ENCODE assay signal across 8 cellular contexts in the genomic region with DNA sequence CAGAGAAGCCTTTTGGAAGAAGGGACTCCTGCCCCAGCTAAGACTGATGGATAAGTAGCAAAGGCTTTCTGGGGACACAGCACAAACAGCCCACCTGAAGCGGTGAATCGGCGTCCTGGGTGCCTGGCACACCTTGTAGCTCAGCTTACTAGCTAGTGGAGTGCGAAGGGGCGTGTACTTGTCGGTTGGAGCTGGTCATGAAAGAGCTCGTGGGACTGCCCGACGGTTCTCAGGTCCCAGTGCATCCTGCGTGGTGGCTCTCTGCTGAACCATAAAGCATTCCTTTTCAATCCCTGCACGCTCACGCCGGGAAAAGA. TPM values are rescaled to one million over a fixed set of nuclear protein-coding genes. Genes with fewer than 3 reads are reported as not detected.
A peak's percentile ranks its signal among the peaks of the same experiment; 100 is the strongest.
DNase-seq lines count a peak whose midpoint lies in the region; ATAC-seq and TF ChIP-seq lines count a peak whose summit lies in the region.

No MANE protein-coding gene starts in this region.

- TF ChIP-seq POLR2A in erythroblast (IDR thresholded peaks at IDR 0.05; ENCODE audit: low read length) = no peak

- intact Hi-C loops in Caco-2 (cut with micrococcal nuclease; ENCODE audit: unreplicated experiment) = loop anchor here (1.0 to 2.0 kb wide), 4 partner anchors 11 to 54 kb away; partner anchors contain the start of gene DGAT2
- intact Hi-C loops in activated T-helper 1 cell treated with anti-CD3 and anti-CD28 coated beads, Interleukin-12 subunit alpha, Interleukin-12 subunit beta, Interleukin-2, Interleukin-4 antibody, amounts not matched to agents 30 ng/mL and 10 ng/mL and 1 ng/mL, durations not matched to agents 14 hours and 24 hours and 36 hours (cut with micrococcal nuclease) = loop anchor here (1.0 to 2.0 kb wide), 4 partner anchors 11 to 566 kb away; partner anchors contain the start of genes DGAT2, GVQW3 and THAP12

- H3K27me3 ChIP-seq in Caco-2 (replicated peaks; ENCODE audit: control insufficient read depth, insufficient read depth, low read length) = no peaks in the 10 kb centered on the region
- H3K27me3 ChIP-seq in iPS-20b (ENCODE audit: insufficient read depth, low read length) = peaks cover 7% of the 10 kb centered on the region
- H3K27me3 ChIP-seq in stomach smooth muscle (ENCODE audit: control insufficient read depth in 1 of 2, insufficient read depth in 2 of 2, low read length in 2 of 2) = no peaks in the 10 kb centered on the region

- H3K27ac ChIP-seq in iPS-20b (ENCODE audit: low read length) (no peak overlapping the region), stomach smooth muscle (ENCODE audit: low read length) (peak overlapping the region; percentile 78)

- no peak for TF ChIP-seq CTCF in Caco-2 (IDR thresholded peaks at IDR 0.05; ENCODE audit: insufficient read depth in 1 of 2, low read depth in 1 of 2, low read length in 1 of 2, severe bottlenecking in 1 of 2, unreplicated experiment in 1 of 2)

- H3K9me3 ChIP-seq in Caco-2 (no peaks in the 10 kb centered on the region), iPS-20b (ENCODE audit: insufficient read depth, low read depth, low read length) (no peaks in the 10 kb centered on the region), stomach smooth muscle (ENCODE audit: control insufficient read depth in 2 of 2, low read length in 2 of 2) (no peaks in the 10 kb centered on the region)

- peak; percentile 17 for ATAC-seq in GM19397 (IDR thresholded peaks at IDR 0.05; ENCODE audit: unreplicated experiment)
- ATAC-seq in HG03442 (IDR thresholded peaks at IDR 0.05; ENCODE audit: unreplicated experiment) = peak; percentile 13

- H3K4me3 ChIP-seq in Caco-2 (ENCODE audit: low read depth, low read length) = peak overlapping the region; percentile 69
- peak overlapping the region; percentile 95 for H3K4me3 ChIP-seq in iPS-20b (ENCODE audit: low read length)
- peak overlapping the region; percentile 84 to 95 for H3K4me3 ChIP-seq in stomach smooth muscle (ENCODE audit: low read length in 2 of 2)

- no peaks in the 10 kb centered on the region for H3K36me3 Mint-ChIP-seq in Caco-2 (ENCODE audit: insufficient read depth, unreplicated experiment)
- H3K36me3 Mint-ChIP-seq in activated T-helper 1 cell treated with anti-CD3 and anti-CD28 coated beads, Interleukin-12 subunit alpha, Interleukin-12 subunit beta, Interleukin-2, Interleukin-4 antibody, amounts not matched to agents 30 ng/mL and 10 ng/mL and 1 ng/mL, durations not matched to agents 14 hours and 24 hours and 36 hours (ENCODE audit: low read depth) = no peaks in the 10 kb centered on the region

- no peak for DNase-seq in Caco-2
- DNase-seq in activated T-helper 1 cell treated with anti-CD3 and anti-CD28 coated beads, Interleukin-12 subunit alpha, Interleukin-12 subunit beta, Interleukin-2, Interleukin-4 antibody, amounts not matched to agents 30 ng/mL and 10 ng/mL and 1 ng/mL, durations not matched to agents 14 hours and 24 hours and 36 hours (ENCODE audit: low spot score) = no peak
- no peak for DNase-seq in pons (ENCODE audit: low spot score)
- DNase-seq in erythroblast (lab: John Stamatoyannopoulos, UW) = no peak

- CTCF ChIA-PET in Caco-2 (lab: Charles Lee) = interaction anchor here (0.6 to 2.7 kb wide), 4 partner anchors 11 to 394 kb away, joined by 3 to 13 read pairs (median 5); no protein-coding TSS in a partner anchor

- no peaks in the 10 kb centered on the region for H3K27me3 Mint-ChIP-seq in Caco-2 (ENCODE audit: insufficient read depth, unreplicated experiment)
- H3K27me3 Mint-ChIP-seq in activated T-helper 1 cell treated with anti-CD3 and anti-CD28 coated beads, Interleukin-12 subunit alpha, Interleukin-12 subunit beta, Interleukin-2, Interleukin-4 antibody, amounts not matched to agents 30 ng/mL and 10 ng/mL and 1 ng/mL, durations not matched to agents 14 hours and 24 hours and 36 hours (ENCODE audit: insufficient read depth) = peaks cover 4% of the 10 kb centered on the region

- H3K4me3 Mint-ChIP-seq in Caco-2 (ENCODE audit: unreplicated experiment) = no peak overlapping the region
- peak overlapping the region; percentile 97 for H3K4me3 Mint-ChIP-seq in activated T-helper 1 cell treated with anti-CD3 and anti-CD28 coated beads, Interleukin-12 subunit alpha, Interleukin-12 subunit beta, Interleukin-2, Interleukin-4 antibody, amounts not matched to agents 30 ng/mL and 10 ng/mL and 1 ng/mL, durations not matched to agents 14 hours and 24 hours and 36 hours

- H3K4me1 ChIP-seq in Caco-2 (peaks cover 10% of the 10 kb centered on the region), iPS-20b (ENCODE audit: insufficient read depth, low read length) (peaks cover 19% of the 10 kb centered on the region), stomach smooth muscle (ENCODE audit: control insufficient read depth, insufficient read depth, low read length) (peaks cover 15% of the 10 kb centered on the region)

- BruUV-seq in Caco-2 (replicated peaks; lab: Mats Ljungman, UMichigan) = no TSS peak

- H3K9me3 Mint-ChIP-seq in Caco-2 (ENCODE audit: unreplicated experiment) = no peaks in the 10 kb centered on the region
- no peaks in the 10 kb centered on the region for H3K9me3 Mint-ChIP-seq in activated T-helper 1 cell treated with anti-CD3 and anti-CD28 coated beads, Interleukin-12 subunit alpha, Interleukin-12 subunit beta, Interleukin-2, Interleukin-4 antibody, amounts not matched to agents 30 ng/mL and 10 ng/mL and 1 ng/mL, durations not matched to agents 14 hours and 24 hours and 36 hours

- POLR2A ChIA-PET in Caco-2 (lab: Charles Lee) = interaction anchor here (0.6 to 2.0 kb wide), 3 partner anchors 17 to 489 kb away, joined by 3 to 13 read pairs (median 3); no protein-coding TSS in a partner anchor

- no peak overlapping the region for H3K27ac Mint-ChIP-seq in Caco-2 (ENCODE audit: unreplicated experiment)
- peak overlapping the region; percentile 93 for H3K27ac Mint-ChIP-seq in activated T-helper 1 cell treated with anti-CD3 and anti-CD28 coated beads, Interleukin-12 subunit alpha, Interleukin-12 subunit beta, Interleukin-2, Interleukin-4 antibody, amounts not matched to agents 30 ng/mL and 10 ng/mL and 1 ng/mL, durations not matched to agents 14 hours and 24 hours and 36 hours

- H3K9ac ChIP-seq in iPS-20b (ENCODE audit: low read depth, low read length) = peak overlapping the region; percentile 86; the same call in 1 of the 2 replicates
- peak overlapping the region; percentile 55 to 73 for H3K9ac ChIP-seq in stomach smooth muscle (ENCODE audit: low read length in 2 of 2)

- peaks cover 8% of the 10 kb centered on the region for H3K4me1 Mint-ChIP-seq in Caco-2 (ENCODE audit: low read depth, unreplicated experiment)
- H3K4me1 Mint-ChIP-seq in activated T-helper 1 cell treated with anti-CD3 and anti-CD28 coated beads, Interleukin-12 subunit alpha, Interleukin-12 subunit beta, Interleukin-2, Interleukin-4 antibody, amounts not matched to agents 30 ng/mL and 10 ng/mL and 1 ng/mL, durations not matched to agents 14 hours and 24 hours and 36 hours (ENCODE audit: low read depth) = peaks cover 24% of the 10 kb centered on the region

- H3K36me3 ChIP-seq in Caco-2 (ENCODE audit: control insufficient read depth, insufficient read depth, low read length) (no peaks in the 10 kb centered on the region), iPS-20b (ENCODE audit: insufficient read depth, low read depth, low read length) (no peaks in the 10 kb centered on the region), stomach smooth muscle (ENCODE audit: control insufficient read depth in 2 of 2, insufficient read depth in 2 of 2, low read length in 2 of 2) (no peaks in the 10 kb centered on the region)

RNA-seq across cellular contexts. Expression of gene UVRAG, which starts 0.7 kb away (rescaled TPM):
- total RNA-seq in Caco-2 (2022) = 30.4 and 31.3 TPM in 2 replicates
- total RNA-seq in activated T-helper 1 cell treated with anti-CD3 and anti-CD28 coated beads, Interleukin-12 subunit alpha, Interleukin-12 subunit beta, Interleukin-2, Interleukin-4 antibody, amounts not matched to agents 30 ng/mL and 10 ng/mL and 1 ng/mL, durations not matched to agents 14 hours and 24 hours and 36 hours = 18.6 and 19.5 TPM in 2 replicates

RNA-seq across cellular contexts. Expression of gene DGAT2, which starts 45.7 kb away (rescaled TPM):
- 73.6 and 75.8 TPM in 2 replicates for total RNA-seq in Caco-2 (2022)
- 9.8 and 11.0 TPM in 2 replicates for total RNA-seq in activated T-helper 1 cell treated with anti-CD3 and anti-CD28 coated beads, Interleukin-12 subunit alpha, Interleukin-12 subunit beta, Interleukin-2, Interleukin-4 antibody, amounts not matched to agents 30 ng/mL and 10 ng/mL and 1 ng/mL, durations not matched to agents 14 hours and 24 hours and 36 hours
